In genomic region chr12:59444932-59445331, GRCh38 we compare ENCODE assay signal across 12 cellular contexts.
A peak's percentile ranks its signal among the peaks of the same experiment; 100 is the strongest.
DNase-seq lines count a peak whose midpoint lies in the region; TF ChIP-seq lines count a peak whose summit lies in the region.
"Had no signal": no experiment of that assay in that cellular context is flagged by ENCODE, and none has a peak within 500 bp of the region (broad histone marks: within the 10 kb centered on the region; RNA-seq: fewer than 3 reads in every experiment).

No MANE protein-coding gene starts in this region.

- H3K27me3 Mint-ChIP-seq in CD4-positive, alpha-beta memory T cell, result peaks cover 1 to 3% of the 10 kb centered on the region in 2 donors
- H3K27me3 Mint-ChIP-seq in activated CD4-positive, alpha-beta T cell treated with anti-CD3 and anti-CD28 coated beads, Interleukin-2, amount 10 ng/mL, durations not matched to agents 24 days and 14 days, result peaks cover 1% of the 10 kb centered on the region

- no peaks in the 10 kb centered on the region for H3K4me1 ChIP-seq in CD4-positive, alpha-beta memory T cell (ENCODE audit: insufficient read depth, low read length)
- H3K4me1 ChIP-seq in hepatocyte (ENCODE audit: insufficient read depth), result peaks cover 3% of the 10 kb centered on the region
- H3K4me1 ChIP-seq: upper lobe of left lung had no signal

- no peak overlapping the region for H3K27ac Mint-ChIP-seq in CD4-positive, alpha-beta memory T cell
- no peak overlapping the region for H3K27ac Mint-ChIP-seq in activated CD4-positive, alpha-beta T cell treated with anti-CD3 and anti-CD28 coated beads, Interleukin-2, amount 10 ng/mL, durations not matched to agents 24 days and 14 days

- H3K4me3 ChIP-seq in CD4-positive, alpha-beta memory T cell (ENCODE audit: low read length in 2 of 2), result no peak overlapping the region
- H3K4me3 ChIP-seq in hepatocyte, result no peak overlapping the region
- H3K4me3 ChIP-seq: upper lobe of left lung had no signal

- peaks cover 0 to 3% of the 10 kb centered on the region in 2 donors for H3K36me3 Mint-ChIP-seq in CD4-positive, alpha-beta memory T cell
- no peaks in the 10 kb centered on the region for H3K36me3 Mint-ChIP-seq in activated CD4-positive, alpha-beta T cell treated with anti-CD3 and anti-CD28 coated beads, Interleukin-2, amount 10 ng/mL, durations not matched to agents 24 days and 14 days (ENCODE audit: low read depth)

- 97% methylated on average over 1 of the region's 1 CpG for WGBS in hepatocyte (ENCODE audit: low lambda C conversion rate, missing lambda C conversion rate)

- no peak overlapping the region for H2AFZ ChIP-seq in hepatocyte

- no peaks in the 10 kb centered on the region for H3K79me2 ChIP-seq in hepatocyte

- H3K4me3 Mint-ChIP-seq in CD4-positive, alpha-beta memory T cell, result no peak overlapping the region
- no peak overlapping the region for H3K4me3 Mint-ChIP-seq in activated CD4-positive, alpha-beta T cell treated with anti-CD3 and anti-CD28 coated beads, Interleukin-2, amount 10 ng/mL, durations not matched to agents 24 days and 14 days
- H3K4me3 Mint-ChIP-seq: central memory CD8-positive, alpha-beta T cell had no signal

- H4K20me1 ChIP-seq in hepatocyte (ENCODE audit: insufficient read depth, poor library complexity, severe bottlenecking), result no peaks in the 10 kb centered on the region

- TF ChIP-seq CTCF in GM13977 (IDR thresholded peaks at IDR 0.05; ENCODE audit: extremely low read depth, insufficient read depth, missing control alignments) (peak; percentile 46), hepatocyte (IDR thresholded peaks at IDR 0.05; ENCODE audit: poor library complexity) (peak; percentile 7)

- CTCF ChIA-PET in CD4-positive, alpha-beta memory T cell (lab: Charles Lee; ENCODE audit: partially characterized antibody), result interaction anchor here (0.9 to 2.3 kb wide), 6 partner anchors 9 to 391 kb away, joined by 3 to 28 read pairs (median 4); no protein-coding TSS in a partner anchor

- H3K4me2 ChIP-seq in hepatocyte, result no peak overlapping the region

- H3K27me3 ChIP-seq in CD4-positive, alpha-beta memory T cell (ENCODE audit: insufficient read depth, low read length), result no peaks in the 10 kb centered on the region
- no peaks in the 10 kb centered on the region for H3K27me3 ChIP-seq in hepatocyte
- H3K27me3 ChIP-seq: upper lobe of left lung had no signal

- intact Hi-C loops in CD4-positive, alpha-beta memory T cell (cut with micrococcal nuclease), result loop anchor here (1.0 to 5.0 kb wide), 2 partner anchors 152 to 363 kb away; partner anchors contain the start of gene SLC16A7
- intact Hi-C loops in activated CD4-positive, alpha-beta T cell treated with anti-CD3 and anti-CD28 coated beads, Interleukin-2, amount 10 ng/mL, durations not matched to agents 24 days and 14 days (cut with micrococcal nuclease), result no loop called here

- DNase-seq in CD4-positive, alpha-beta memory T cell, result peak in 4 of 5 donors; percentile 7 to 24 (median 18)
- no peak for DNase-seq in GM13977 (ENCODE audit: low spot score)
- peak; percentile 58 for DNase-seq in activated CD4-positive, alpha-beta T cell treated with anti-CD3 and anti-CD28 coated beads, Interleukin-2, amount 10 ng/mL, durations not matched to agents 24 days and 14 days
- DNase-seq in hepatocyte (ENCODE audit: low spot score), result no peak
- no peak for DNase-seq in AG08396 (ENCODE audit: low spot score)
- DNase-seq in hepatic stellate cell (ENCODE audit: low spot score), result no peak
- DNase-seq in NCI-H524 (lab: John Stamatoyannopoulos, UW), result no peak
- no peak for DNase-seq in caudate nucleus (lab: John Stamatoyannopoulos, UW)
- DNase-seq: NCI-H187; stimulated activated CD4-positive, alpha-beta T cell treated with anti-CD3 and anti-CD28 coated beads, Interleukin-4, amount 100 ng/mL, for 1 hour; upper lobe of left lung had no signal

- H3K9me3 ChIP-seq in CD4-positive, alpha-beta memory T cell (ENCODE audit: control insufficient read depth in 1 of 2, low read length in 2 of 2), result no peaks in the 10 kb centered on the region
- H3K9me3 ChIP-seq in hepatocyte (ENCODE audit: low read depth), result no peaks in the 10 kb centered on the region

- in situ Hi-C loops in GM13977 (cut with MboI; ENCODE audit: low pct_unique_long_range_greater_than_20kb, low sequenced_read_pairs, unreplicated experiment), result no loop called here

- peaks cover 8 to 24% (median 22%) of the 10 kb centered on the region in 8 donors for H3K9me3 Mint-ChIP-seq in CD4-positive, alpha-beta memory T cell
- H3K9me3 Mint-ChIP-seq in activated CD4-positive, alpha-beta T cell treated with anti-CD3 and anti-CD28 coated beads, Interleukin-2, amount 10 ng/mL, durations not matched to agents 24 days and 14 days, result peaks cover 4% of the 10 kb centered on the region

- no peaks in the 10 kb centered on the region for H3K36me3 ChIP-seq in CD4-positive, alpha-beta memory T cell (ENCODE audit: insufficient read depth, low read length)
- H3K36me3 ChIP-seq in hepatocyte (replicated peaks; ENCODE audit: insufficient read depth, low read depth), result no peaks in the 10 kb centered on the region
- H3K36me3 ChIP-seq: upper lobe of left lung had no signal

- H3K4me1 Mint-ChIP-seq in CD4-positive, alpha-beta memory T cell, result no peaks in the 10 kb centered on the region
- no peaks in the 10 kb centered on the region for H3K4me1 Mint-ChIP-seq in activated CD4-positive, alpha-beta T cell treated with anti-CD3 and anti-CD28 coated beads, Interleukin-2, amount 10 ng/mL, durations not matched to agents 24 days and 14 days
- H3K4me1 Mint-ChIP-seq: central memory CD8-positive, alpha-beta T cell had no signal

- H3K27ac ChIP-seq in CD4-positive, alpha-beta memory T cell (ENCODE audit: low read depth, low read length), result no peak overlapping the region
- no peak overlapping the region for H3K27ac ChIP-seq in hepatocyte
- no peak overlapping the region for H3K27ac ChIP-seq in caudate nucleus (ENCODE audit: low read depth, low read length)
- H3K27ac ChIP-seq: upper lobe of left lung had no signal

- POLR2A ChIA-PET in CD4-positive, alpha-beta memory T cell (lab: Charles Lee; ENCODE audit: partially characterized antibody), result interaction anchor here (1.3 kb wide), 1 partner anchor 151 kb away, joined by 3 read pairs; the partner anchor contains the start of gene SLC16A7

- H3K9me2 ChIP-seq in hepatocyte (replicated peaks; ENCODE audit: insufficient read depth), result no peaks in the 10 kb centered on the region

Comparison
In these comparisons a context has a peak if more than half of its experiments do, and no peak if none do; other contexts are left out.
1. DNase-seq: peak in CD4-positive, alpha-beta memory T cell (4 of 5) and activated CD4-positive, alpha-beta T cell treated with anti-CD3 and anti-CD28 coated beads, Interleukin-2, amount 10 ng/mL, durations not matched to agents 24 days and 14 days (single experiment); none in GM13977 (single experiment), hepatocyte (single experiment), AG08396 (single experiment), hepatic stellate cell (single experiment), NCI-H524 (0 of 2) and caudate nucleus (0 of 61).